ENCODE assay signal across 14 cellular contexts in the genomic region with DNA sequence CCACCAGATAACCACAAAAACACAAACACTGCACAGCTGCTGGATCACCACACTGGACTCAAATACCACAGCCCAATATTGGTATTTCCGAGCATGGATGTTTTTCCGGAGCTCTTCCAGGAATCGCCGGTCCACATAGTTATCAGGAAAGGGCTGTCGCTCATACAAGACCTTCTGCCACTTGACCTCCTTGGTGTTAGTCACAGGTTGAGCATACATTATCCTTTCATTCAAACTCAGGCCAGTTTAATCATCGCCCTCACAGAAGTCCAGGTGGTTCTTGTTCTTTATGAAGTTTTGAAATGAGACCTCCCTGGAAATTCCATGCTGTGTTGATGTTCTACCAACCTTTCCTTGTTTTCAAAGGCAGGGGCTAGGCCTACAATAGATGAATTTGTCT. TPM values are rescaled to one million over a fixed set of nuclear protein-coding genes. Genes with fewer than 3 reads are reported as not detected.
A peak's percentile ranks its signal among the peaks of the same experiment; 100 is the strongest.
DNase-seq lines count a peak whose midpoint lies in the region; ATAC-seq and TF ChIP-seq lines count a peak whose summit lies in the region.
"Had no signal": no experiment of that assay in that cellular context is flagged by ENCODE, and none has a peak within 500 bp of the region (broad histone marks: within the 10 kb centered on the region; RNA-seq: fewer than 3 reads in every experiment).

No MANE protein-coding gene starts in this region.

- peak overlapping the region in 1 of 2 donors; percentile 83 for H3K4me3 ChIP-seq in CD4-positive, alpha-beta memory T cell (ENCODE audit: low read length in 2 of 2)
- H3K4me3 ChIP-seq in H7 (ENCODE audit: insufficient read depth, low read depth, low read length) = no peak overlapping the region

- POLR2A ChIA-PET in CD4-positive, alpha-beta memory T cell (lab: Charles Lee; ENCODE audit: partially characterized antibody) = interaction anchor here (1.0 to 3.4 kb wide), 5 partner anchors 9 to 92 kb away, joined by 3 to 24 read pairs (median 3); no protein-coding TSS in a partner anchor

- no peaks in the 10 kb centered on the region for H3K36me3 ChIP-seq in CD4-positive, alpha-beta memory T cell (ENCODE audit: insufficient read depth, low read length)
- peaks cover 3% of the 10 kb centered on the region; the same call in 1 of the 2 replicates for H3K36me3 ChIP-seq in H7 (replicated peaks; ENCODE audit: control insufficient read depth, insufficient read depth, low read length)

- H3K9me3 Mint-ChIP-seq in CD4-positive, alpha-beta memory T cell = no peaks in the 10 kb centered on the region
- H3K9me3 Mint-ChIP-seq in IgD-negative memory B cell = no peaks in the 10 kb centered on the region
- H3K9me3 Mint-ChIP-seq in brain = peaks cover 2 to 5% (median 4%) of the 10 kb centered on the region in 5 experiments
- no peaks in the 10 kb centered on the region for H3K9me3 Mint-ChIP-seq in natural killer cell

- peak overlapping the region; percentile 37 to 91 (median 67) for H3K27ac Mint-ChIP-seq in CD4-positive, alpha-beta memory T cell
- H3K27ac Mint-ChIP-seq in IgD-negative memory B cell = peak overlapping the region in 2 of 3 donors; percentile 60 to 72
- peak overlapping the region in 1 of 5 experiments; percentile 7 for H3K27ac Mint-ChIP-seq in brain
- peak overlapping the region; percentile 90 to 94 for H3K27ac Mint-ChIP-seq in natural killer cell

- DNase-seq in CD4-positive, alpha-beta memory T cell = no peak
- DNase-seq in natural killer cell = no peak
- DNase-seq in stimulated activated CD4-positive, alpha-beta T cell treated with anti-CD3 and anti-CD28 coated beads, Interleukin-1b, Interleukin-23, amount 100 ng/mL, for 48 hours = no peak
- no peak for DNase-seq in GM20000 (ENCODE audit: low spot score)
- no peak for DNase-seq in H7
- DNase-seq in inferior parietal cortex (ENCODE audit: extremely low spot score) = no peak
- DNase-seq: activated naive CD4-positive, alpha-beta T cell treated with anti-CD3 and anti-CD28 coated beads, Interleukin-2, amount 50 U/mL, for 16 hours; effector memory CD4-positive, alpha-beta T cell; head of caudate nucleus; NCI-H1092 had no signal

- H3K4me3 Mint-ChIP-seq in CD4-positive, alpha-beta memory T cell = peak overlapping the region; percentile 32 to 98 (median 96)
- H3K4me3 Mint-ChIP-seq in IgD-negative memory B cell (peak overlapping the region in 3 of 4 donors; percentile 30 to 98 (median 74)), brain (peak overlapping the region; percentile 79 to 98 (median 93)), natural killer cell (peak overlapping the region; percentile 96)

- no peaks in the 10 kb centered on the region for H3K27me3 ChIP-seq in CD4-positive, alpha-beta memory T cell (ENCODE audit: insufficient read depth, low read length)
- no peaks in the 10 kb centered on the region for H3K27me3 ChIP-seq in H7 (ENCODE audit: control insufficient read depth, insufficient read depth, low read length)

- H3K4me1 Mint-ChIP-seq in CD4-positive, alpha-beta memory T cell = peaks cover 34 to 54% (median 41%) of the 10 kb centered on the region in 4 donors
- H3K4me1 Mint-ChIP-seq in IgD-negative memory B cell (peaks cover 27 to 39% (median 36%) of the 10 kb centered on the region in 3 donors), brain (peaks cover 37% of the 10 kb centered on the region), natural killer cell (peaks cover 50 to 57% of the 10 kb centered on the region in 2 donors)

- H3K4me1 ChIP-seq in CD4-positive, alpha-beta memory T cell (ENCODE audit: insufficient read depth, low read length) = peaks cover 36% of the 10 kb centered on the region

- intact Hi-C loops in CD4-positive, alpha-beta memory T cell (cut with micrococcal nuclease) = loop anchor here (5.0 kb wide), 2 partner anchors 45 to 260 kb away; no protein-coding TSS in a partner anchor
- intact Hi-C loops in natural killer cell (cut with micrococcal nuclease) = loop anchor here (5.0 kb wide), 2 partner anchors 85 to 640 kb away; no protein-coding TSS in a partner anchor

- CTCF ChIA-PET in CD4-positive, alpha-beta memory T cell (lab: Charles Lee; ENCODE audit: partially characterized antibody) = interaction anchor here (1.3 to 5.9 kb wide), 8 partner anchors 9 to 643 kb away, joined by 3 to 135 read pairs (median 6); no protein-coding TSS in a partner anchor

- TF ChIP-seq CTCF in brain (conservative IDR thresholded peaks at IDR 0.05) = no peak
- no peak for TF ChIP-seq CTCF in natural killer cell (IDR thresholded peaks at IDR 0.05)
- no peak for TF ChIP-seq CTCF in GM20000 (IDR thresholded peaks at IDR 0.05; ENCODE audit: extremely low read depth, missing control alignments)

- H3K36me3 Mint-ChIP-seq in CD4-positive, alpha-beta memory T cell = peaks cover 29 to 36% of the 10 kb centered on the region in 2 donors
- peaks cover 6% of the 10 kb centered on the region for H3K36me3 Mint-ChIP-seq in IgD-negative memory B cell
- H3K36me3 Mint-ChIP-seq in brain = peaks cover 31% of the 10 kb centered on the region
- peaks cover 13% of the 10 kb centered on the region for H3K36me3 Mint-ChIP-seq in natural killer cell

- ATAC-seq in natural killer cell = no peak
- ATAC-seq: Right ventricle myocardium inferior had no signal

- H3K9me3 ChIP-seq in CD4-positive, alpha-beta memory T cell (ENCODE audit: control insufficient read depth in 1 of 2, low read length in 2 of 2) = no peaks in the 10 kb centered on the region

- no peaks in the 10 kb centered on the region for H3K27me3 Mint-ChIP-seq in CD4-positive, alpha-beta memory T cell
- H3K27me3 Mint-ChIP-seq in IgD-negative memory B cell (no peaks in the 10 kb centered on the region), brain (peaks cover 3% of the 10 kb centered on the region), natural killer cell (ENCODE audit: low read depth in 2 of 2) (no peaks in the 10 kb centered on the region)

- H3K27ac ChIP-seq in CD4-positive, alpha-beta memory T cell (ENCODE audit: low read depth, low read length) = no peak overlapping the region

RNA-seq across cellular contexts. Expression of gene PIGC, which starts 1.5 kb away (rescaled TPM):
- total RNA-seq in CD4-positive, alpha-beta memory T cell = 10 to 100 TPM; 48.9 to 49.2 TPM
- polyA plus RNA-seq in CD4-positive, alpha-beta memory T cell = 100 to 1,000 TPM; 109 to 132 TPM
- polyA plus RNA-seq in IgD-negative memory B cell (79.0 TPM), brain (ENCODE audit: insufficient read depth, low read depth, low replicate concordance) (19.8 TPM)
- 10 to 100 TPM; 27.9 to 35.7 (median 30.4) TPM for total RNA-seq in natural killer cell
- total RNA-seq in H7 (2014; rRNA removed; shearing (Covaris generic)) = 25.5 and 27.3 TPM in 2 replicates

RNA-seq across cellular contexts. Expression of gene C1orf105, which starts 21.9 kb away (rescaled TPM):
- total RNA-seq in CD4-positive, alpha-beta memory T cell = not detected
- polyA plus RNA-seq in CD4-positive, alpha-beta memory T cell = not detected
- polyA plus RNA-seq in IgD-negative memory B cell (not detected), brain (ENCODE audit: insufficient read depth, low read depth, low replicate concordance) (not detected)
- total RNA-seq in natural killer cell = not detected
- total RNA-seq in H7 (2014; rRNA removed; shearing (Covaris generic)) = not detected in 2 replicates
- total RNA-seq: NCI-H460 had no signal
